ENCODE assay signal across 21 cellular contexts in the genomic region with DNA sequence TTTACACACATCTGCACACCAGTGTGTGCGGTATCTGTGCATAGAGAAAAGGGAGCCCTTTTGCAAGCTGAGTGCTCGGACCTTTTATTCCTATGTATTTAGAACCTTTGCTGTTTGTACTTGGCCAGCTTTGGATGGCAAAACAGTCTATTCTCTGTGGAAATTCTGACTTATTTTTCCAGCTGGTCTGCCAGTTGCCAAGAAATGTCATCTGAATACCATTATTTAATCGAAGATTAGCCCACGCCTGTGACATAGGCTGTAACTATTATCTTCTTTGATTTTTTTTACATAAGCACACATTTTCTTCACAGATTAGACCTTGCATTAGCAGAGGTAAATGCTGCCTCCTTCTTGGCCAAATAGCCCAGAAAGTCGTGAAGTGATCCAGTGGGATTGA.
"Had no signal": no experiment of that assay in that cellular context is flagged by ENCODE, and none has a peak within 500 bp of the region (broad histone marks: within the 10 kb centered on the region; RNA-seq: fewer than 3 reads in every experiment).

No MANE protein-coding gene starts in this region.

- H3K9me3 ChIP-seq: adrenal gland, gastroesophageal sphincter, heart left ventricle, left lung, mucosa of descending colon, pancreas, right lobe of liver, spleen, thoracic aorta had no signal

- H3K36me3 Mint-ChIP-seq: activated naive CD4-positive, alpha-beta T cell treated with anti-CD3 and anti-CD28 coated beads, Interleukin-2, amount 50 U/mL, for 72 hours; naive B cell; stimulated activated memory B cell treated with anti-CD40 and anti-IgM and Interleukin-4, amounts not matched to agents 10 μg/mL and 1 μg/mL and 100 μg/mL, for 72 hours had no signal

- H3K4me1 Mint-ChIP-seq: naive B cell; stimulated activated memory B cell treated with anti-CD40 and anti-IgM and Interleukin-4, amounts not matched to agents 10 μg/mL and 1 μg/mL and 100 μg/mL, for 72 hours had no signal

- H3K4me1 ChIP-seq: pancreas, spleen had no signal

- ATAC-seq: activated naive CD4-positive, alpha-beta T cell treated with anti-CD3 and anti-CD28 coated beads, Interleukin-2, amount 50 U/mL, for 72 hours; activated T-cell treated with anti-CD3 and anti-CD28 coated beads, Interleukin-2, amount 50 U/mL, for 72 hours; left lung; mucosa of descending colon; stimulated activated memory B cell treated with anti-CD40 and anti-IgM and Interleukin-4, amounts not matched to agents 10 μg/mL and 1 μg/mL and 100 μg/mL, for 72 hours had no signal

- H3K27ac Mint-ChIP-seq: activated naive CD4-positive, alpha-beta T cell treated with anti-CD3 and anti-CD28 coated beads, Interleukin-2, amount 50 U/mL, for 72 hours; activated T-cell treated with anti-CD3 and anti-CD28 coated beads, Interleukin-2, amount 50 U/mL, for 72 hours; naive B cell; stimulated activated memory B cell treated with anti-CD40 and anti-IgM and Interleukin-4, amounts not matched to agents 10 μg/mL and 1 μg/mL and 100 μg/mL, for 72 hours had no signal

- H3K36me3 ChIP-seq: adrenal gland, cardiac muscle cell, gastroesophageal sphincter, heart left ventricle, left lung, pancreas, right lobe of liver, spleen, thoracic aorta had no signal

- H3K27ac ChIP-seq: cardiac muscle cell, pancreas, right lobe of liver, spleen had no signal

- H3K4me3 Mint-ChIP-seq: activated T-cell treated with anti-CD3 and anti-CD28 coated beads, Interleukin-2, amount 50 U/mL, for 72 hours; stimulated activated memory B cell treated with anti-CD40 and anti-IgM and Interleukin-4, amounts not matched to agents 10 μg/mL and 1 μg/mL and 100 μg/mL, for 72 hours had no signal

- H3K27me3 ChIP-seq: adrenal gland, cardiac muscle cell, gastroesophageal sphincter, heart left ventricle, left lung, pancreas, right lobe of liver had no signal

- DNase-seq: activated CD4-positive, alpha-beta T cell treated with anti-CD3 and anti-CD28 coated beads, Interleukin-2, amount 50 U/mL, for 4 hours; activated CD4-positive, CD25-positive, alpha-beta regulatory T cell treated with anti-CD3 and anti-CD28 coated beads, Interleukin-2, amount 50 U/mL, for 72 hours; activated effector memory CD4-positive, alpha-beta T cell treated with anti-CD3 and anti-CD28 coated beads, Interleukin-2, amount 50 U/mL, for 16 hours; activated T-cell treated with anti-CD3 and anti-CD28 coated beads, Interleukin-2, amount 50 U/mL, for 72 hours; dermis blood vessel endothelial cell; effector memory CD4-positive, alpha-beta T cell; heart left ventricle; kidney; left lung; naive B cell; pancreas; right lobe of liver; spleen; stimulated activated CD4-positive, alpha-beta T cell treated with anti-CD3 and anti-CD28 coated beads, Interleukin-4, amount 100 ng/mL, for 4 hours had no signal

- H3K27me3 Mint-ChIP-seq: naive B cell; stimulated activated memory B cell treated with anti-CD40 and anti-IgM and Interleukin-4, amounts not matched to agents 10 μg/mL and 1 μg/mL and 100 μg/mL, for 72 hours had no signal

- H3K4me3 ChIP-seq: adrenal gland, cardiac muscle cell, gastroesophageal sphincter, heart left ventricle, left lung, mucosa of descending colon, pancreas, right lobe of liver, spleen, thoracic aorta had no signal
